Comparison of ENCODE assay signal across 8 cellular contexts in the genomic region with DNA sequence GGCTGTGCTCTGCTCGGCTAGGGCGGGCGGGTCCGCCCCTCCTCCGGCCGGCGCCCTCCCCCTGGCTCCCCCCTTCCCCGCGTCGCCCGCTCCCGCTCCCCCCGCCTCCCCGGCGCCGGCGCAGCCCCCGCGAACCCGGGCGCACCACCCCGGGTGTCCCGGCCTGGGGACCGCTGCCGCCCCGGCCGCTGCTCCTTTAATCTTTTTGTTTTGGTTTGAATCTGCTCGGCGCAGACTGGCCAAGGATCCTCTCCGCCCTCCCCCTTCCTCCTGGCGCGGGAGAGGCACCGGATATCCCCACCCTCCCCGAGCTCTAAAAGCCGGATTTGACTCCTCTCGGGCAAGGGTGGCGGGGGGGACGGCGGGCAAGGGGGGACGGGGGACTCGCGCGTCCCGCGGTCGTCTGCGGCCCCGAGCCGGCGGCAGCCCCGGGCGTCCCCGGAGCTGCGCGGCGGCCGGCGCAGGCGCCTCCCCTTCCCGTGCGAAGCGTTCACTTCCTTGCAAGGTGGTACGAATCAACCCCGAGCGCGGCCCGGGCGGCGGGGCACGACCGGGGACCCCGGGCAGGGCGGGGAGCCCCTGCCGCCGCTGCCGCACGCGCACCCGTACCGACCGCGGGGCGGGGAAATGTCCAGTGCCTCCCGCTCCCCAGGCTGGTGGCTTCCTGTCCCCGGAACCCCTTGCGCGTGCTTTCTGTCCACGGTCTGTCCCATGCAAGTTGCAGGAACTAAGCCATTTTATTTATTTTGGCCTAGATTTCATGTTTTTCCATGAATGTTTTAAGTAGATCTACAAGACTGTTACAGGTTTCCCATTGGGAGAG. TPM values are rescaled to one million over a fixed set of nuclear protein-coding genes. Genes with fewer than 3 reads are reported as not detected.
DNase-seq lines count a peak whose midpoint lies in the region; ATAC-seq, FAIRE-seq and TF ChIP-seq lines count a peak whose summit lies in the region.

Gene PTGR3, minus strand, starts transcription at position 11 of the 823 bp plus-strand sequence. CDS start 81 bp downstream, outside the sequence.

- intact Hi-C loops in kidney (cut with DNase I), result no loop called here

- peak within 1 kb of the TSS; percentile 96 for H3K27ac ChIP-seq in kidney (ENCODE audit: low read depth in 2 of 2, low read length in 2 of 2)

- H3K9me3 ChIP-seq in kidney (ENCODE audit: control insufficient read depth in 1 of 2, low read length in 2 of 2), result no peaks in the 10 kb centered on the region

- FAIRE-seq in kidney (lab: Jason Lieb, UNC), result no peak

- no peaks in the 10 kb centered on the region for H3K36me3 ChIP-seq in kidney (ENCODE audit: control insufficient read depth in 1 of 2, insufficient read depth in 2 of 2, low read length in 2 of 2)

- ATAC-seq in GM19043 (IDR thresholded peaks at IDR 0.05; ENCODE audit: low read depth, unreplicated experiment), result peak; percentile 43
- ATAC-seq in HG03280 (IDR thresholded peaks at IDR 0.05; ENCODE audit: unreplicated experiment), result peak; percentile 42

- DNase-seq in AG10803 (ENCODE audit: low read depth), result peak; percentile 79
- peak; percentile 92 for DNase-seq in NCI-H510A treated with DMSO at 0.1 percent for 48 hours (lab: John Stamatoyannopoulos, UW)
- DNase-seq in activated CD4-positive, alpha-beta T cell treated with anti-CD3 and anti-CD28 coated beads for 24 hours (ENCODE audit: low read depth in 2 of 2), result peak; percentile 43 to 64
- DNase-seq in cerebellum (ENCODE audit: low spot score), result peak; percentile 80
- DNase-seq in kidney, result peak; percentile 95
- DNase-seq in stimulated activated CD4-positive, alpha-beta T cell treated with anti-CD3 and anti-CD28 coated beads, Interleukin-15, amount 100 ng/mL, for 24 hours, result peak; percentile 89

- peak within 1 kb of the TSS; percentile 93 for H3K4me3 ChIP-seq in AG10803 (ENCODE audit: low read length)
- peak within 1 kb of the TSS; percentile 84 to 87 for H3K4me3 ChIP-seq in kidney (ENCODE audit: low read length in 2 of 2)

- TF ChIP-seq CTCF in AG10803 (conservative IDR thresholded peaks at IDR 0.05; ENCODE audit: low read length) (no peak), kidney (IDR thresholded peaks at IDR 0.05; ENCODE audit: borderline replicate concordance, extremely low read depth, insufficient read depth) (no peak)

- peaks cover 16 to 25% of the 10 kb centered on the region in 2 donors for H3K4me1 ChIP-seq in kidney (ENCODE audit: control insufficient read depth in 1 of 2, insufficient read depth in 1 of 2, low read depth in 1 of 2, low read length in 2 of 2)

- H3K9ac ChIP-seq in kidney (ENCODE audit: low read length in 2 of 2), result peak within 1 kb of the TSS; percentile 83 to 87

RNA-seq across cellular contexts. Expression of gene PTGR3, which starts in this region (rescaled TPM):
- total RNA-seq in cerebellum, result 26.1 TPM
- 36.8 TPM for total RNA-seq in kidney
- 21.1 TPM for polyA plus RNA-seq in kidney (ENCODE audit: insufficient read depth, low read depth, low replicate concordance)

Comparison
In these comparisons a context has a peak if more than half of its experiments do, and no peak if none do; other contexts are left out.
1. Peak in every context shown above with its lines: DNase-seq, ATAC-seq, H3K4me3 ChIP-seq and H3K27ac ChIP-seq.